Comparison of ENCODE assay signal across 8 cellular contexts in the genomic region with DNA sequence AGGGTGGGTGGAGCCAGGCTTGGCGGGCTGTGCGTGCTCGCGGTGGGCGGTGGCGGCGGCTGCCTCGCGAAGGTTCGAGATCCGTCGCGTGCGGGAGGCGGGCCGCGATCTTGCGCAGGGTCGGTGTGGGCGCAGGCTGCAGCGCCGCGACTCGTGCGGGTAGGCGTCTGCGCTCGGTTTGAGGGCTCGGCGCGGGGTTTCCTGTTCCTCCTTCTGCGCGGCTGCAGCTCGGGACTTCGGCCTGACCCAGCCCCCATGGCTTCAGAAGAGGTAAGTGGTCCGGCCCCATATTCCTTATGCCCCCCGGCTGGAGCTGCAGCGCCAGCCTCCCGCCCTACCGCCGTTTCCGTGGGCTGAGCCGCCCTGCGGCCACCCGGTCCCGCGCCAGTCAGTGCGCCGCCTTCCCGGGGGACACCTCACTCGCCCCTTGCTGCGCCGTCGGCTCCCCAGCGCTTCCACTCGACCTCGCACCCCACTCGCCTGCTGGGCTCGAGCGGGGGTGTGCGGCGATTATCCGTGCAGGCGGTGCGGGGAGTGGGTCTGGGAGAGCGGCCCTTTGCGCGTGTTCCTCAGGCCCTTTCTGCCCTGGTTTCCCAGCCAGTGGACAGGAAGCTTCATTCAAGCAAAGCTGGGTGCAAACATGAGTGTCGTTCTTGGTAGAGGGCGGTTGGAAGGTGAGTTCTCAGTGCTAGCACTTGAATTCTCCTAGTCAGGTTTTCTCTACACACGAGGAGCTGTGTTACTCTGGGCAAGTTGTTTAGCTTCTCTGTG. TPM values are rescaled to one million over a fixed set of nuclear protein-coding genes. Genes with fewer than 3 reads are reported as not detected.
DNase-seq lines count a peak whose midpoint lies in the region; ATAC-seq, FAIRE-seq and TF ChIP-seq lines count a peak whose summit lies in the region.

A gene with protein sequence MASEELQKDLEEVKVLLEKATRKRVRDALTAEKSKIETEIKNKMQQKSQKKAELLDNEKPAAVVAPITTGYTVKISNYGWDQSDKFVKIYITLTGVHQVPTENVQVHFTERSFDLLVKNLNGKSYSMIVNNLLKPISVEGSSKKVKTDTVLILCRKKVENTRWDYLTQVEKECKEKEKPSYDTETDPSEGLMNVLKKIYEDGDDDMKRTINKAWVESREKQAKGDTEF (plus strand): TSS at position 22 of the 771 bp plus-strand sequence. CDS start 234 bp downstream, at position 256.

- H3K4me3 ChIP-seq in AG10803 (ENCODE audit: low read length): peak within 1 kb of the TSS; percentile 89
- peak within 1 kb of the TSS; percentile 90 for H3K4me3 ChIP-seq in K562
- peak within 1 kb of the TSS; percentile 59 for H3K4me3 ChIP-seq in iPS-18c (ENCODE audit: insufficient read depth, low read depth, low read length)
- H3K4me3 ChIP-seq in skeletal muscle satellite cell (ENCODE audit: low read length): peak within 1 kb of the TSS; percentile 96

- H3K4me2 ChIP-seq in K562 (ENCODE audit: insufficient read depth, low read length) (peak within 1 kb of the TSS; percentile 97), skeletal muscle satellite cell (ENCODE audit: low read length) (peak within 1 kb of the TSS; percentile 92)

- in situ Hi-C loops in K562 (cut with MboI): loop anchor here (5.0 to 25.0 kb wide), 2 partner anchors 233 to 738 kb away; no protein-coding TSS in a partner anchor

- intact Hi-C loops in K562 (cut with micrococcal nuclease): loop anchor here (2.0 to 5.0 kb wide), 3 partner anchors 23 to 738 kb away; a partner anchor contains a TSS

- under 1% methylated on average over 40 of the region's 71 CpGs for WGBS in K562 (ENCODE audit: insufficient coverage, low coverage, missing lambda C conversion rate)

- no peak for FAIRE-seq in K562 (lab: Jason Lieb, UNC)

- H3K36me3 ChIP-seq in K562 (ENCODE audit: control insufficient read depth, insufficient read depth, low read length) (peaks cover 33% of the 10 kb centered on the region), skeletal muscle satellite cell (ENCODE audit: insufficient read depth, low read length) (peaks cover 2% of the 10 kb centered on the region)

- TF ChIP-seq POLR2A in K562 (conservative IDR thresholded peaks at IDR 0.05): no peak

- TF ChIP-seq RAD21 in K562 (CRISPR knock-in tag; conservative IDR thresholded peaks at IDR 0.05 in 1 of 2, IDR thresholded peaks at IDR 0.05 in 1 of 2): no peak

- no peaks in the 10 kb centered on the region; the same call in none of the 2 replicates for H4K20me1 ChIP-seq in K562 (replicated peaks; ENCODE audit: control insufficient read depth, insufficient read depth, low read length)

- POLR2A ChIA-PET in RWPE1 (lab: Yijun Ruan, JAX; ENCODE audit: low non-redundant PET): interaction anchor here (0.9 to 1.2 kb wide), 2 partner anchors 9 to 23 kb away, joined by 4 to 5 read pairs; a partner anchor contains a TSS
- POLR2A ChIA-PET in K562 (lab: Yijun Ruan, JAX): interaction anchor here (0.6 to 4.1 kb wide), 28 partner anchors 9 to 1026 kb away, joined by 3 to 65 read pairs (median 4); a partner anchor contains a TSS

- H3K9me3 ChIP-seq in K562 (replicated peaks; ENCODE audit: control insufficient read depth, insufficient read depth, low read depth, low read length) (no peaks in the 10 kb centered on the region), iPS-18c (ENCODE audit: control insufficient read depth, insufficient read depth, low read length) (no peaks in the 10 kb centered on the region), skeletal muscle satellite cell (replicated peaks; ENCODE audit: low read length) (no peaks in the 10 kb centered on the region)

- peak within 1 kb of the TSS; percentile 98 to 99 for H3K9ac ChIP-seq in K562 (ENCODE audit: insufficient read depth in 1 of 2, low read depth in 2 of 2, low read length in 2 of 2)
- peak within 1 kb of the TSS; percentile 99 for H3K9ac ChIP-seq in skeletal muscle satellite cell (ENCODE audit: low read depth, low read length)

- peak within 1 kb of the TSS; percentile 96 for H3K27ac ChIP-seq in RWPE1
- H3K27ac ChIP-seq in K562 (ENCODE audit: extremely low read depth, low read depth, low read length): peak within 1 kb of the TSS; percentile 99

- no TSS peak for BruUV-seq in K562 (replicated peaks; lab: Mats Ljungman, UMichigan)

- ATAC-seq in GM18520 (IDR thresholded peaks at IDR 0.05; ENCODE audit: unreplicated experiment): peak; percentile 4
- ATAC-seq in HG03378 (IDR thresholded peaks at IDR 0.05; ENCODE audit: unreplicated experiment): peak; percentile 1
- ATAC-seq in K562: peak; percentile 85

- no peak for TF ChIP-seq EP300 in K562 (IDR thresholded peaks at IDR 0.05; ENCODE audit: low read length)

- peaks cover 13 to 31% of the 10 kb centered on the region in 2 experiments; a peak in 4 of 5 replicates for H3K4me1 ChIP-seq in K562 (replicated peaks in 1 of 2; ENCODE audit: control insufficient read depth in 2 of 2, insufficient read depth in 2 of 2, low read length in 2 of 2)
- H3K4me1 ChIP-seq in skeletal muscle satellite cell (ENCODE audit: control insufficient read depth, insufficient read depth, low read length): peaks cover 55% of the 10 kb centered on the region

- H2AFZ ChIP-seq in K562 (ENCODE audit: low read depth, low read length): peak within 1 kb of the TSS; percentile 99

- peak; percentile 28 for DNase-seq in AG10803 (ENCODE audit: low read depth)
- DNase-seq in RWPE1 (ENCODE audit: low spot score): no peak
- peak in 1 of 4 experiments; percentile 51 for DNase-seq in K562 (ENCODE audit: extremely low read depth in 1 of 4, low spot score in 3 of 4)
- no peak for DNase-seq in retina

- H3K9me1 ChIP-seq in K562 (ENCODE audit: control insufficient read depth, insufficient read depth, low read length): no peaks in the 10 kb centered on the region

- H3K27me3 ChIP-seq in K562 (ENCODE audit: control insufficient read depth in 2 of 2, insufficient read depth in 2 of 2, low read length in 2 of 2): no peaks in the 10 kb centered on the region
- no peaks in the 10 kb centered on the region for H3K27me3 ChIP-seq in skeletal muscle satellite cell (ENCODE audit: control insufficient read depth, insufficient read depth, low read length)

- H3K79me2 ChIP-seq in K562 (ENCODE audit: control insufficient read depth, insufficient read depth, low read length): peaks cover 77% of the 10 kb centered on the region

- TF ChIP-seq CTCF in AG10803 (conservative IDR thresholded peaks at IDR 0.05; ENCODE audit: low read length) (no peak), RWPE1 (conservative IDR thresholded peaks at IDR 0.05; ENCODE audit: low read depth) (no peak), K562 (IDR thresholded peaks at IDR 0.05 in 2 of 3, conservative IDR thresholded peaks at IDR 0.05 in 1 of 3; ENCODE audit: insufficient read depth in 2 of 3, low read depth in 1 of 3, low read length in 3 of 3) (peak in 2 of 3 experiments; percentile 4 to 11; a peak in 2 of 6 replicates)

- CTCF ChIA-PET in RWPE1 (lab: Yijun Ruan, JAX): interaction anchor here (0.6 kb wide), 1 partner anchor 155 kb away, joined by 4 read pairs; no protein-coding TSS in a partner anchor
- CTCF ChIA-PET in K562 (lab: Yijun Ruan, JAX; ENCODE audit: low intra/inter-chr PET ratio): interaction anchor here (3.5 kb wide), 1 partner anchor 230 kb away, joined by 38 read pairs; no protein-coding TSS in a partner anchor

TF ChIP-seq in K562, 482 proteins besides CTCF, POLR2A, EP300 and RAD21 (continues in another document):
- TF ChIP-seq DIDO1 (tag; IDR thresholded peaks at IDR 0.05; ENCODE audit: low read depth) (no peak), HNRNPL (IDR thresholded peaks at IDR 0.05; ENCODE audit: low read depth, low read length) (no peak), CBX3 (IDR thresholded peaks at IDR 0.05; ENCODE audit: borderline replicate concordance in 1 of 2, low read length in 2 of 2) (0 out of 3 replicates have a peak, but pooled peaks of 1 of the 2 experiments have one; percentile 5), ZNF239 (CRISPR knock-in tag; IDR thresholded peaks at IDR 0.05) (no peak), ZBTB7A (IDR thresholded peaks at IDR 0.05; ENCODE audit: borderline replicate concordance, control insufficient read depth, low read depth, low read length) (peak; percentile 81; the same call in 1 of the 2 replicates)
- TF ChIP-seq, protein P1, sequence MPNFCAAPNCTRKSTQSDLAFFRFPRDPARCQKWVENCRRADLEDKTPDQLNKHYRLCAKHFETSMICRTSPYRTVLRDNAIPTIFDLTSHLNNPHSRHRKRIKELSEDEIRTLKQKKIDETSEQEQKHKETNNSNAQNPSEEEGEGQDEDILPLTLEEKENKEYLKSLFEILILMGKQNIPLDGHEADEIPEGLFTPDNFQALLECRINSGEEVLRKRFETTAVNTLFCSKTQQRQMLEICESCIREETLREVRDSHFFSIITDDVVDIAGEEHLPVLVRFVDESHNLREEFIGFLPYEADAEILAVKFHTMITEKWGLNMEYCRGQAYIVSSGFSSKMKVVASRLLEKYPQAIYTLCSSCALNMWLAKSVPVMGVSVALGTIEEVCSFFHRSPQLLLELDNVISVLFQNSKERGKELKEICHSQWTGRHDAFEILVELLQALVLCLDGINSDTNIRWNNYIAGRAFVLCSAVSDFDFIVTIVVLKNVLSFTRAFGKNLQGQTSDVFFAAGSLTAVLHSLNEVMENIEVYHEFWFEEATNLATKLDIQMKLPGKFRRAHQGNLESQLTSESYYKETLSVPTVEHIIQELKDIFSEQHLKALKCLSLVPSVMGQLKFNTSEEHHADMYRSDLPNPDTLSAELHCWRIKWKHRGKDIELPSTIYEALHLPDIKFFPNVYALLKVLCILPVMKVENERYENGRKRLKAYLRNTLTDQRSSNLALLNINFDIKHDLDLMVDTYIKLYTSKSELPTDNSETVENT (CRISPR knock-in tag; IDR thresholded peaks at IDR 0.05): peak; percentile 89

RNA-seq across cellular contexts. Expression of the gene that starts here (rescaled TPM):
- 23.3 and 112 TPM in 2 replicates for total RNA-seq in K562 (2011; cell fraction: chromatin; rRNA removed; ENCODE audit: low replicate concordance)
- total RNA-seq in K562 (2011; cell fraction: nucleolus; rRNA removed): 24.3 and 27.0 TPM in 2 replicates
- total RNA-seq in K562 (2011; cell fraction: nucleoplasm; rRNA removed): 34.6 and 38.8 TPM in 2 replicates
- total RNA-seq in K562 (2014; rRNA removed) (696 and 1,428 TPM in 2 replicates), K562 (2014; rRNA removed; fragmentation: Illumina TruSeq; extraction: Trizol) (461 and 476 TPM in 2 replicates), K562 (2015; rRNA removed; fragmentation: Illumina TruSeq; extraction: Trizol) (488 and 504 TPM in 2 replicates), K562 (2021) (337 and 346 TPM in 2 replicates)
- polyA plus RNA-seq in K562 (2011; rRNA removed) (96.9 and 147 TPM in 2 replicates), K562 (2014; fragmentation: Illumina TruSeq; extraction: Trizol) (455 and 517 TPM in 2 replicates), K562 (2014; fragmentation: Nextera tagmentation; extraction: Ambion mirVana) (100 to 1,000 TPM; 468 to 510 TPM), K562 (2014; rRNA removed) (1,244 and 1,576 TPM in 2 replicates)
- 33.9 and 55.7 TPM in 2 replicates for polyA plus RNA-seq in K562 (2011; cell fraction: cytosol; rRNA removed)
- 25.6 and 30.5 TPM in 2 replicates for polyA plus RNA-seq in K562 (2011; cell fraction: nucleus; rRNA removed)
- 217 and 328 TPM in 2 replicates for polyA plus RNA-seq in K562 (2012)
- polyA minus RNA-seq in K562 (2011; rRNA and poly(A)+ RNA removed): 106 and 118 TPM in 2 replicates
- polyA minus RNA-seq in K562 (2011; cell fraction: cytosol; rRNA and poly(A)+ RNA removed): 54.5 and 56.8 TPM in 2 replicates
- polyA minus RNA-seq in K562 (2011; cell fraction: nucleus; rRNA and poly(A)+ RNA removed): 30.0 and 70.6 TPM in 2 replicates
- total RNA-seq in skeletal muscle satellite cell (2012; rRNA removed): 242 and 303 TPM in 2 replicates

Comparison
In these comparisons a context has a peak if more than half of its experiments do, and no peak if none do; other contexts are left out.
1. CTCF ChIP-seq: peak in K562 (2 of 3); none in AG10803 (single experiment) and RWPE1 (single experiment).
2. ATAC-seq: peak in every context shown above with its lines; median percentile 85 in K562; 4 in GM18520; 1 in HG03378.
3. Peak in every context shown above with its lines, with median percentiles within 50 percentile points of each other: H3K4me3 ChIP-seq.